ENCODE assay signal across 8 cellular contexts in the genomic region with DNA sequence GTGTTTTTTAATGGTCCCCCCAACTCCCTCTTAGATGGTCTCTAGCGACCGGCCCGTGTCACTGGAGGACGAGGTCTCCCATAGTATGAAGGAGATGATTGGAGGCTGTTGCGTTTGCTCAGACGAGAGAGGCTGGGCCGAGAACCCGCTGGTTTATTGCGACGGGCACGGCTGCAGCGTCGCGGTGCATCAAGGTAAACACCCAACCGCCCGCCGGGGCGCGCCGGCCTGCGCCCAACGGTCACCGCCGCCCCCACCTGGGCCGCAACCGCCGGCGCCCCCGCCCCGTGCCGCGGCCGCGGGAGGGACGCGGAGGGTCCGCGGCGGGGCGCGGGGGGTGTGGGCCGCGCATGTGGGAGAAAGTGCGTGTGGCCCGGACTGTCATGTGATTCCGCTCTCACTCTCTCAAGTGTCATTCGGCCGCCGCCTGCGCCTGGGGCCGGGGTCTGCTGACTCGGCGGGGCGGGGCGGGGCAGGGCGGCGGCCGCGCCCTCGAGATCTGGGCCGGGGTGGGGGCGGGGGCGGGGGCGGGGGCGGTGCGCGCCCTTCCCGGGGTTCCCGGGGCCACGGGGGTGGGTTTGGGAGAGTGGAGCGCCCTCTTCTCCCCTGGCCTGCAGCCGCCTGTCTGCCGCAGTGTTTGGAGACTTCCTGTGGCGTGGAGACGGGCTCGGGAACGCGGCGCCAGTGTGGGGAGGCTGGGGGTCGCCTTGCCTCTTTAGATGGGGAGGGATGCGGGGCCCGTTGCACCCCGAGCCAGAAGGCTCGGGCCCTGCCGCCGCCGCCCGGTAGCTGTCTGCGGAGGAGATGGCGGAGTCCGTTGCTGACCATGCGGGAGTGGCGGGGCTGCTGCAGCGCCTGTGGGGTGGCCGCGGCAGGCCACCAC. TPM values are rescaled to one million over a fixed set of nuclear protein-coding genes. Genes with fewer than 3 reads are reported as not detected.
DNase-seq lines count a peak whose midpoint lies in the region; ATAC-seq and TF ChIP-seq lines count a peak whose summit lies in the region.

No MANE protein-coding gene starts in this region.

- H3K4me1 Mint-ChIP-seq in immature natural killer cell, result peaks cover 14 to 30% of the 10 kb centered on the region in 2 donors

- H3K27me3 ChIP-seq in breast epithelium, result no peaks in the 10 kb centered on the region

- H3K9me3 ChIP-seq in breast epithelium, result no peaks in the 10 kb centered on the region

- in situ Hi-C loops in GM13976 (cut with MboI; ENCODE audit: low sequenced_read_pairs, unreplicated experiment), result no loop called here

- TF ChIP-seq POLR2A in breast epithelium (IDR thresholded peaks at IDR 0.05), result no peak

- ATAC-seq in HG03520 (IDR thresholded peaks at IDR 0.05; ENCODE audit: unreplicated experiment), result no peak

- H3K36me3 ChIP-seq in breast epithelium, result no peaks in the 10 kb centered on the region

- no peak for TF ChIP-seq CTCF in GM13976 (IDR thresholded peaks at IDR 0.05; ENCODE audit: borderline replicate concordance, control extremely low read depth, extremely low read depth, insufficient read depth, missing control alignments)
- no peak for TF ChIP-seq CTCF in breast epithelium (IDR thresholded peaks at IDR 0.05)

- peak overlapping the region; percentile 94 to 98 for H3K27ac ChIP-seq in breast epithelium
- peak overlapping the region; percentile 89 to 100 (median 97) for H3K27ac ChIP-seq in skin epidermis

- H3K36me3 Mint-ChIP-seq in immature natural killer cell, result peaks cover 0 to 11% (median 4%) of the 10 kb centered on the region in 3 donors

- DNase-seq in 8988T (peak; percentile 35), GM13976 (ENCODE audit: low spot score) (peak; percentile 64), HT1080 (ENCODE audit: low read depth) (peak; percentile 41), UCSD-AML1 (lab: John Stamatoyannopoulos, UW; ENCODE audit: unreplicated experiment) (peak; percentile 56), breast epithelium (ENCODE audit: low spot score in 2 of 2) (peak in 1 of 2 donors; percentile 58), immature natural killer cell (peak; percentile 60 to 67 (median 63))

- H3K27ac Mint-ChIP-seq in immature natural killer cell, result peak overlapping the region; percentile 69 to 92 (median 90)

- H3K4me3 ChIP-seq in breast epithelium (peak overlapping the region; percentile 89 to 97 (median 92)), skin epidermis (peak overlapping the region; percentile 60 to 91 (median 87))

- H3K9me3 Mint-ChIP-seq in immature natural killer cell, result no peaks in the 10 kb centered on the region

- peaks cover 2 to 11% (median 5%) of the 10 kb centered on the region in 3 donors for H3K27me3 Mint-ChIP-seq in immature natural killer cell (ENCODE audit: low read depth in 3 of 3)

- intact Hi-C loops in breast epithelium (cut with DNase I; ENCODE audit: low total_unique reads), result no loop called here

- peak overlapping the region; percentile 89 to 97 (median 93) for H3K4me3 Mint-ChIP-seq in immature natural killer cell

- H3K4me1 ChIP-seq in breast epithelium, result peaks cover 0 to 8% of the 10 kb centered on the region in 2 donors

RNA-seq across cellular contexts. Expression of a gene that starts 0.8 kb away (rescaled TPM):
- 26.3 and 35.7 TPM in 2 replicates for total RNA-seq in HT1080 (2014; rRNA removed; shearing (Covaris generic))
- 18.9 and 26.4 TPM in 2 replicates for polyA plus RNA-seq in HT1080 (2015; cell fraction: cytosol; rRNA removed)
- polyA plus RNA-seq in HT1080 (2015; cell fraction: nucleus; rRNA removed), result 34.2 and 36.0 TPM in 2 replicates
- 10 to 100 TPM; 45.6 to 74.6 (median 58.0) TPM for total RNA-seq in breast epithelium
- polyA plus RNA-seq in immature natural killer cell, result 1 to 10 TPM in 2 of 3 donors, under 1 TPM in 1; 0.81 to 5.1 (median 4.8) TPM

RNA-seq across cellular contexts. Expression of a gene that starts 9.4 kb away (rescaled TPM):
- total RNA-seq in HT1080 (2014; rRNA removed; shearing (Covaris generic)), result 0.10 and 0.48 TPM in 2 replicates
- 0.01 and 0.14 TPM in 2 replicates for polyA plus RNA-seq in HT1080 (2015; cell fraction: cytosol; rRNA removed)
- polyA plus RNA-seq in HT1080 (2015; cell fraction: nucleus; rRNA removed), result 1.7 and 1.8 TPM in 2 replicates
- 1 to 10 TPM in 1 of 3 donors, under 1 TPM in 2; 0.59 to 1.4 (median 0.98) TPM for total RNA-seq in breast epithelium
- not detected for polyA plus RNA-seq in immature natural killer cell
